Comparison of ENCODE assay signal across 8 cellular contexts in the genomic region with DNA sequence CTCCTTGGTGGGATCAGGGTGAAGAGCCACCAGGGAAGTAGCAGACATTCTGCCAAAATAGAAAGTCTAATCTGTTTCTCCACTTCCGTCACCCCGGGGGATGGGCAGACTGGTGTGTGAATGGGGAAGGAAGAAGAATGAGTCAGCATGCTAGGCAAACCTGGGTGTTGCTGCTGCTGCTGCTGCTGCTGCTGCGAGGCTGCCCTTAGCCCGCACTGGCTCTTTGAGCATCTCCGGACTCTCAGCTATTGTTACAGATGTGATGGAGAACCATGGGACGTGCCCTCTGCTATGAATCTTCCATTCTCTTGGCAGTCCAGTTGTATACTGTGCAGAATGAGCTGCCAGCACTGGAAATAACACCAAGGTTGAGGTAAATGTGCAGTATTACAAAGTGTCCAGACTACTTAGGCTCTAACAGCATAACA.
A peak's percentile ranks its signal among the peaks of the same experiment; 100 is the strongest.
DNase-seq lines count a peak whose midpoint lies in the region; ATAC-seq and TF ChIP-seq lines count a peak whose summit lies in the region.

No MANE protein-coding gene starts in this region.

- intact Hi-C loops in CD14-positive monocyte (cut with micrococcal nuclease) = no loop called here

- H3K36me3 Mint-ChIP-seq in CD14-positive monocyte = peaks cover 6 to 10% of the 10 kb centered on the region in 2 donors

- H3K36me3 ChIP-seq in right atrium auricular region = no peaks in the 10 kb centered on the region

- DNase-seq in CD14-positive monocyte (ENCODE audit: low spot score) (peak; percentile 86), right atrium auricular region (ENCODE audit: low spot score) (peak; percentile 75), SK-N-DZ (ENCODE audit: low spot score) (no peak)
- DNase-seq in activated naive CD4-positive, alpha-beta T cell treated with Interleukin-2 at 50 U/mL for 16 hours = peak; percentile 69
- peak; percentile 36 to 56 for DNase-seq in stimulated activated CD4-positive, alpha-beta T cell treated with anti-CD3 and anti-CD28 coated beads, Interleukin-15, amount 100 ng/mL, for 48 hours (ENCODE audit: low read depth in 2 of 2)

- peak overlapping the region in 6 of 7 donors; percentile 56 to 85 (median 71) for H3K27ac Mint-ChIP-seq in CD14-positive monocyte

- peak overlapping the region in 1 of 2 donors; percentile 40 for H3K27ac ChIP-seq in right atrium auricular region

- H3K27me3 ChIP-seq in right atrium auricular region = no peaks in the 10 kb centered on the region

- no peak overlapping the region for H3K4me3 ChIP-seq in right atrium auricular region

- TF ChIP-seq CTCF in CD14-positive monocyte (IDR thresholded peaks at IDR 0.05) (no peak), right atrium auricular region (IDR thresholded peaks at IDR 0.05) (no peak)

- H3K9me3 ChIP-seq in right atrium auricular region = no peaks in the 10 kb centered on the region

- peaks cover 0 to 3% (median 0%) of the 10 kb centered on the region in 7 donors for H3K9me3 Mint-ChIP-seq in CD14-positive monocyte

- H3K4me1 ChIP-seq in right atrium auricular region = peaks cover 0 to 23% of the 10 kb centered on the region in 2 donors

- H3K4me3 Mint-ChIP-seq in CD14-positive monocyte = peak overlapping the region in 1 of 2 donors; percentile 72

- H3K4me1 Mint-ChIP-seq in CD14-positive monocyte = peaks cover 50% of the 10 kb centered on the region

- ATAC-seq in GM19035 (IDR thresholded peaks at IDR 0.05; ENCODE audit: unreplicated experiment) (peak; percentile 97), HG03175 (IDR thresholded peaks at IDR 0.05; ENCODE audit: unreplicated experiment) (peak; percentile 98), SK-N-SH treated with all-trans-retinoic acid at 6 μM for 48 hours (peak; percentile 84)

- peaks cover 7 to 14% (median 7%) of the 10 kb centered on the region in 3 donors for H3K27me3 Mint-ChIP-seq in CD14-positive monocyte (ENCODE audit: low read depth in 3 of 3)

TF ChIP-seq in SK-N-SH treated with all-trans-retinoic acid at 6 μM for 48 hours, 23 proteins besides CTCF, POLR2A, EP300 and RAD21:
- TF ChIP-seq SNAI2 (CRISPR knock-in tag; IDR thresholded peaks at IDR 0.05) (no peak), TOX (CRISPR knock-in tag; IDR thresholded peaks at IDR 0.05; ENCODE audit: borderline replicate concordance) (no peak), ZNF70 (CRISPR knock-in tag; IDR thresholded peaks at IDR 0.05) (no peak), OSR1 (CRISPR knock-in tag; IDR thresholded peaks at IDR 0.05) (no peak), ESRRG (CRISPR knock-in tag; IDR thresholded peaks at IDR 0.05) (no peak), ZC3H10 (CRISPR knock-in tag; IDR thresholded peaks at IDR 0.05) (no peak), ISL1 (CRISPR knock-in tag; IDR thresholded peaks at IDR 0.05) (no peak), POU6F1 (CRISPR knock-in tag; IDR thresholded peaks at IDR 0.05; ENCODE audit: borderline replicate concordance, low read depth) (no peak)
